Comparison of ENCODE assay signal across 21 cellular contexts in the genomic region with DNA sequence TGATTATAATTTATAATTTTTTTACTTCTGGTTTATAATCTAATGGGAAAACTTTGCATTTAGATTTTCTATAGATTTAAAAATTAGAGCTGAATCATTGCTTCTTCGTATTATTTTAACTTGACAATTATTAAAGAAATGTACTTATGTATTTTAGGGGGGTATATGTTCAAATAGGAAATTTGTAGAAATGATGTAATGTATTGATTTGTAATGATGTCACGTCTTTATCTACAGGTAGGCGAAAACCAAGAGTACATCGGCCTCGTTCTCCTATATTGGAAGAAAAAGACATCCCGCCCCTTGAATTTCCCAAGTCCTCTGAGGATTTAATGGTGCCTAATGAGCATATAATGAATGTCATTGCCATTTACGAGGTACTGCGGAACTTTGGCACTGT.
"Had no signal": no experiment of that assay in that cellular context is flagged by ENCODE, and none has a peak within 500 bp of the region (broad histone marks: within the 10 kb centered on the region; RNA-seq: fewer than 3 reads in every experiment).

No MANE protein-coding gene starts in this region.

- H3K4me3 ChIP-seq: SJSA1, SK-N-MC had no signal

- DNase-seq: IMR-90, Karpas-422, KG1, MM.1S, NCI-H1092 treated with DMSO at 0.1 percent for 48 hours, NCI-H1436, NCI-H187, NCI-H2029, NCI-H2081 treated with DMSO at 0.1 percent for 48 hours, NCI-H2171, NCI-H226, NCI-H446, NCI-H510A, NCI-H524 treated with DMSO at 0.1 percent for 48 hours, NCI-H69, NCI-H774, Right ventricle myocardium superior, RPMI8226, SIG-M5 had no signal

- H3K27me3 ChIP-seq: SJSA1 had no signal

- H3K9me3 ChIP-seq: SJSA1 had no signal

- H3K27ac ChIP-seq: SJSA1, SK-N-MC had no signal
